ENCODE assay signal across 8 cellular contexts in genomic region chr4:113278324-113278934, GRCh38.
DNase-seq lines count a peak whose midpoint lies in the region; ATAC-seq lines count a peak whose summit lies in the region.

No MANE protein-coding gene starts in this region.

- H3K4me3 Mint-ChIP-seq in stimulated activated memory B cell treated with anti-CD40 and anti-IgM and Interleukin-4, amounts not matched to agents 10 μg/mL and 1 μg/mL and 100 μg/mL, for 72 hours = no peak overlapping the region

- no peak overlapping the region for H3K27ac Mint-ChIP-seq in stimulated activated memory B cell treated with anti-CD40 and anti-IgM and Interleukin-4, amounts not matched to agents 10 μg/mL and 1 μg/mL and 100 μg/mL, for 72 hours

- no peaks in the 10 kb centered on the region for H3K9me3 Mint-ChIP-seq in stimulated activated memory B cell treated with anti-CD40 and anti-IgM and Interleukin-4, amounts not matched to agents 10 μg/mL and 1 μg/mL and 100 μg/mL, for 72 hours

- no peaks in the 10 kb centered on the region for H3K4me1 Mint-ChIP-seq in stimulated activated memory B cell treated with anti-CD40 and anti-IgM and Interleukin-4, amounts not matched to agents 10 μg/mL and 1 μg/mL and 100 μg/mL, for 72 hours

- peak in 11 of 14 donors; percentile 3 to 44 (median 19) for DNase-seq in C1 segment of cervical spinal cord (lab: John Stamatoyannopoulos, UW)
- peak; percentile 30 for DNase-seq in NCI-H2171 (lab: John Stamatoyannopoulos, UW)
- peak; percentile 41 for DNase-seq in activated CD4-positive, CD25-positive, alpha-beta regulatory T cell treated with anti-CD3 and anti-CD28 coated beads, Interleukin-2, amount 50 U/mL, for 72 hours
- DNase-seq in effector CD4-positive, alpha-beta T cell = peak; percentile 9
- peak; percentile 75 for DNase-seq in midbrain (lab: John Stamatoyannopoulos, UW)

- no peaks in the 10 kb centered on the region for H3K36me3 Mint-ChIP-seq in stimulated activated memory B cell treated with anti-CD40 and anti-IgM and Interleukin-4, amounts not matched to agents 10 μg/mL and 1 μg/mL and 100 μg/mL, for 72 hours

- peak; percentile 96 for ATAC-seq in GM18907 (IDR thresholded peaks at IDR 0.05; ENCODE audit: unreplicated experiment)
- peak; percentile 98 for ATAC-seq in HG03095 (IDR thresholded peaks at IDR 0.05; ENCODE audit: unreplicated experiment)
- ATAC-seq in stimulated activated memory B cell treated with anti-CD40 and anti-IgM and Interleukin-4, amounts not matched to agents 10 μg/mL and 1 μg/mL and 100 μg/mL, for 72 hours = peak; percentile 60

- H3K27me3 Mint-ChIP-seq in stimulated activated memory B cell treated with anti-CD40 and anti-IgM and Interleukin-4, amounts not matched to agents 10 μg/mL and 1 μg/mL and 100 μg/mL, for 72 hours = peaks cover 9% of the 10 kb centered on the region

Comparison
In these comparisons a context has a peak if more than half of its experiments do, and no peak if none do; other contexts are left out.
1. Peak in every context shown above with its lines: DNase-seq and ATAC-seq.
2. DNase-seq: peak in every context shown above with its lines; median percentile 75 in midbrain; 41 in activated CD4-positive, CD25-positive, alpha-beta regulatory T cell treated with anti-CD3 and anti-CD28 coated beads, Interleukin-2, amount 50 U/mL, for 72 hours; 30 in NCI-H2171; 19 in C1 segment of cervical spinal cord; 9 in effector CD4-positive, alpha-beta T cell.